9 cellular contexts compared by ENCODE assay signal in genomic region chr10:84097787-84098353, GRCh38. TPM values are rescaled to one million over a fixed set of nuclear protein-coding genes. Genes with fewer than 3 reads are reported as not detected.
A peak's percentile ranks its signal among the peaks of the same experiment; 100 is the strongest.
DNase-seq lines count a peak whose midpoint lies in the region; ATAC-seq and TF ChIP-seq lines count a peak whose summit lies in the region.
"Had no signal": no experiment of that assay in that cellular context is flagged by ENCODE, and none has a peak within 500 bp of the region (broad histone marks: within the 10 kb centered on the region; RNA-seq: fewer than 3 reads in every experiment).

No MANE protein-coding gene starts in this region.

- no peak overlapping the region for H3K27ac ChIP-seq in CD4-positive, alpha-beta T cell (ENCODE audit: low read depth, low read length)
- no peak overlapping the region for H3K27ac ChIP-seq in HL-60 (replicated peaks)
- H3K27ac ChIP-seq in VCaP: no peak overlapping the region
- H3K27ac ChIP-seq: SJSA1 had no signal

- no peaks in the 10 kb centered on the region for H3K36me3 Mint-ChIP-seq in CD4-positive, alpha-beta T cell (ENCODE audit: low read depth)
- H3K36me3 Mint-ChIP-seq in activated CD4-positive, alpha-beta memory T cell treated with anti-CD3 and anti-CD28 coated beads for 36 hours: no peaks in the 10 kb centered on the region

- no peaks in the 10 kb centered on the region for H3K9me3 Mint-ChIP-seq in CD4-positive, alpha-beta T cell
- H3K9me3 Mint-ChIP-seq in activated CD4-positive, alpha-beta memory T cell treated with anti-CD3 and anti-CD28 coated beads for 36 hours: no peaks in the 10 kb centered on the region

- H3K4me3 ChIP-seq in HL-60 (replicated peaks; ENCODE audit: insufficient read depth, low read length): no peak overlapping the region
- H3K4me3 ChIP-seq: SJSA1 had no signal

- H3K27me3 ChIP-seq in CD4-positive, alpha-beta T cell (ENCODE audit: control insufficient read depth, insufficient read depth, low read length): no peaks in the 10 kb centered on the region
- H3K27me3 ChIP-seq in HL-60 (ENCODE audit: insufficient read depth, poor library complexity, severe bottlenecking): peaks cover 5% of the 10 kb centered on the region

- H3K27ac Mint-ChIP-seq in CD4-positive, alpha-beta T cell: no peak overlapping the region
- H3K27ac Mint-ChIP-seq in activated CD4-positive, alpha-beta memory T cell treated with anti-CD3 and anti-CD28 coated beads for 36 hours: no peak overlapping the region

- no peak for DNase-seq in CD4-positive, alpha-beta T cell
- DNase-seq in HL-60 (ENCODE audit: low read depth in 1 of 2, low spot score in 1 of 2) (no peak), kidney tubule cell (ENCODE audit: low spot score) (peak; percentile 29)
- DNase-seq in NK-92 treated with Interleukin-12 subunit alpha and Interleukin-12 subunit beta, amount 100 ng/mL, for 24 hours (lab: John Stamatoyannopoulos, UW): no peak
- DNase-seq in activated CD4-positive, alpha-beta memory T cell treated with anti-CD3 and anti-CD28 coated beads for 36 hours: no peak
- DNase-seq in stimulated activated CD4-positive, alpha-beta T cell treated with anti-CD3 and anti-CD28 coated beads, Interleukin-4, amount 100 ng/mL, for 4 hours: no peak

- CTCF ChIA-PET in CD4-positive, alpha-beta T cell (lab: Charles Lee): interaction anchor here (0.7 to 0.9 kb wide), 2 partner anchors 15 to 1517 kb away, joined by 3 read pairs; no protein-coding TSS in a partner anchor
- CTCF ChIA-PET in activated CD4-positive, alpha-beta memory T cell treated with anti-CD3 and anti-CD28 coated beads for 36 hours (lab: Charles Lee): interaction anchor here (0.7 to 2.1 kb wide), 5 partner anchors 10 to 610 kb away, joined by 3 to 8 read pairs (median 6); no protein-coding TSS in a partner anchor

- intact Hi-C loops in CD4-positive, alpha-beta T cell (cut with DNase I, micrococcal nuclease): no loop called here
- intact Hi-C loops in activated CD4-positive, alpha-beta memory T cell treated with anti-CD3 and anti-CD28 coated beads for 36 hours (cut with micrococcal nuclease): no loop called here

- H3K9me3 ChIP-seq in CD4-positive, alpha-beta T cell (ENCODE audit: control insufficient read depth, low read length): no peaks in the 10 kb centered on the region
- H3K9me3 ChIP-seq: SJSA1 had no signal

- TF ChIP-seq CTCF in CD4-positive, alpha-beta T cell (IDR thresholded peaks at IDR 0.05): peak; percentile 20
- peak; percentile 24 for TF ChIP-seq CTCF in HL-60 (IDR thresholded peaks at IDR 0.05; ENCODE audit: insufficient read depth, low read length)
- peak; percentile 81 for TF ChIP-seq CTCF in VCaP (conservative IDR thresholded peaks at IDR 0.05)

- POLR2A ChIA-PET in CD4-positive, alpha-beta T cell (lab: Charles Lee): no interaction called here
- POLR2A ChIA-PET in activated CD4-positive, alpha-beta memory T cell treated with anti-CD3 and anti-CD28 coated beads for 36 hours (lab: Charles Lee): no interaction called here

- H3K27me3 Mint-ChIP-seq in CD4-positive, alpha-beta T cell: peaks cover 6% of the 10 kb centered on the region
- no peaks in the 10 kb centered on the region for H3K27me3 Mint-ChIP-seq in activated CD4-positive, alpha-beta memory T cell treated with anti-CD3 and anti-CD28 coated beads for 36 hours

- H3K4me3 Mint-ChIP-seq in CD4-positive, alpha-beta T cell: no peak overlapping the region
- H3K4me3 Mint-ChIP-seq in activated CD4-positive, alpha-beta memory T cell treated with anti-CD3 and anti-CD28 coated beads for 36 hours: no peak overlapping the region

- H3K4me1 Mint-ChIP-seq in CD4-positive, alpha-beta T cell (ENCODE audit: low read depth): no peaks in the 10 kb centered on the region
- H3K4me1 Mint-ChIP-seq in activated CD4-positive, alpha-beta memory T cell treated with anti-CD3 and anti-CD28 coated beads for 36 hours (ENCODE audit: low read depth): no peaks in the 10 kb centered on the region

- ATAC-seq in CD4-positive, alpha-beta T cell (ENCODE audit: poor library complexity): no peak
- ATAC-seq in HG02970 (IDR thresholded peaks at IDR 0.05; ENCODE audit: low FRiP score, unreplicated experiment): no peak

RNA-seq across cellular contexts. Expression of gene GHITM, which starts 41.4 kb away (rescaled TPM):
- 10 to 100 TPM; 64.7 to 67.9 TPM for total RNA-seq in CD4-positive, alpha-beta T cell
- total RNA-seq in activated CD4-positive, alpha-beta memory T cell treated with anti-CD3 and anti-CD28 coated beads for 36 hours: 100 to 1,000 TPM; 192 to 197 TPM

Comparison
In these comparisons a context has a peak if more than half of its experiments do, and no peak if none do; other contexts are left out.
1. CTCF ChIP-seq: peak in every context shown above with its lines; median percentile 81 in VCaP; 24 in HL-60; 20 in CD4-positive, alpha-beta T cell.